Comparison of ENCODE assay signal across 1 cellular context in genomic region chr5:90606539-90606938, GRCh38.
TF ChIP-seq lines count a peak whose summit lies in the region.

No MANE protein-coding gene starts in this region.

TF ChIP-seq in K562, 482 proteins besides CTCF, POLR2A, EP300 and RAD21 (continued from another document and continues in another):
- no peak for TF ChIP-seq ZNF280A (IDR thresholded peaks at IDR 0.05; ENCODE audit: low read depth, partially characterized antibody)
- TF ChIP-seq POLR2B (IDR thresholded peaks at IDR 0.05; ENCODE audit: low read depth, partially characterized antibody): no peak
- TF ChIP-seq MAFF (IDR thresholded peaks at IDR 0.05; ENCODE audit: low read length): no peak
- no peak for TF ChIP-seq MAZ (CRISPR knock-in tag; conservative IDR thresholded peaks at IDR 0.05 in 1 of 2, IDR thresholded peaks at IDR 0.05 in 1 of 2)
- TF ChIP-seq GATAD2A (IDR thresholded peaks at IDR 0.05): 0 out of 2 replicates have a peak, but pooled peaks have one; percentile 20
- TF ChIP-seq ZNF592 (IDR thresholded peaks at IDR 0.05): peak; percentile 66
- TF ChIP-seq ZBTB11 (CRISPR knock-in tag; IDR thresholded peaks at IDR 0.05): no peak
- TF ChIP-seq ZNF408 (CRISPR knock-in tag; IDR thresholded peaks at IDR 0.05; ENCODE audit: low read depth): no peak
- 0 out of 2 replicates have a peak, but pooled peaks have one; percentile 25 for TF ChIP-seq FOXJ2 (tag; IDR thresholded peaks at IDR 0.05)
- no peak for TF ChIP-seq BRD4 (IDR thresholded peaks at IDR 0.05)
- TF ChIP-seq ZNF830 (CRISPR knock-in tag; IDR thresholded peaks at IDR 0.05): no peak
- TF ChIP-seq POLR2H (tag; IDR thresholded peaks at IDR 0.05; ENCODE audit: low read depth): no peak
- no peak for TF ChIP-seq HNRNPK (IDR thresholded peaks at IDR 0.05; ENCODE audit: low read depth, low read length, poor library complexity, severe bottlenecking)
- TF ChIP-seq USF1 (CRISPR knock-in tag; IDR thresholded peaks at IDR 0.05): no peak
- no peak for TF ChIP-seq PBX2 (CRISPR knock-in tag; IDR thresholded peaks at IDR 0.05; ENCODE audit: low read depth)
- peak; percentile 86 for TF ChIP-seq PBX2 (tag; conservative IDR thresholded peaks at IDR 0.05; ENCODE audit: low read depth)
- no peak for TF ChIP-seq NELFE (IDR thresholded peaks at IDR 0.05; ENCODE audit: insufficient read depth, insufficient read length)
- TF ChIP-seq ZNF609 (CRISPR knock-in tag; IDR thresholded peaks at IDR 0.05; ENCODE audit: borderline replicate concordance): no peak
- no peak for TF ChIP-seq THRA (IDR thresholded peaks at IDR 0.05)
- no peak for TF ChIP-seq HDAC1 (IDR thresholded peaks at IDR 0.05)
- TF ChIP-seq U2AF2 (optimal IDR thresholded peaks at IDR 0.05; ENCODE audit: low read depth, low read length): no peak
- no peak for TF ChIP-seq ZBTB7A (IDR thresholded peaks at IDR 0.05; ENCODE audit: borderline replicate concordance, control insufficient read depth, low read depth, low read length)
- 0 out of 4 replicates have a peak, but pooled peaks of 1 of the 2 experiments have one; percentile 8 for TF ChIP-seq TBL1XR1 (IDR thresholded peaks at IDR 0.05; ENCODE audit: low read length in 2 of 2)
- peak; percentile 65 for TF ChIP-seq CHAMP1 (IDR thresholded peaks at IDR 0.05)
- TF ChIP-seq RBM15 (IDR thresholded peaks at IDR 0.05; ENCODE audit: insufficient read depth, low read length): no peak
- no peak for TF ChIP-seq MTF1 (CRISPR knock-in tag; IDR thresholded peaks at IDR 0.05; ENCODE audit: borderline replicate concordance)
- TF ChIP-seq RB1 (IDR thresholded peaks at IDR 0.05; ENCODE audit: low read depth): no peak
- no peak for TF ChIP-seq MXD1 (CRISPR knock-in tag; IDR thresholded peaks at IDR 0.05; ENCODE audit: borderline replicate concordance, poor library complexity, severe bottlenecking)
- no peak for TF ChIP-seq SMARCA4 (IDR thresholded peaks at IDR 0.05)
- no peak for TF ChIP-seq HDAC2 (IDR thresholded peaks at IDR 0.05)
- TF ChIP-seq XRCC3 (IDR thresholded peaks at IDR 0.05): no peak
- peak; percentile 72 for TF ChIP-seq EHMT2 (IDR thresholded peaks at IDR 0.05)
